In genomic region chr22:36911887-36912661, GRCh38 we compare ENCODE assay signal across 1 cellular context.
TF ChIP-seq lines count a peak whose summit lies in the region.

No MANE protein-coding gene starts in this region.

TF ChIP-seq in endothelial cell of umbilical vein, 7 proteins besides CTCF, POLR2A, EP300 and RAD21:
- TF ChIP-seq GATA2 (IDR thresholded peaks at IDR 0.05; ENCODE audit: insufficient read depth, insufficient read length, low read depth, low read length) = no peak
- no peak for TF ChIP-seq FOS (IDR thresholded peaks at IDR 0.05; ENCODE audit: borderline replicate concordance, insufficient read depth, low read length)
- no peak for TF ChIP-seq JUN (IDR thresholded peaks at IDR 0.05; ENCODE audit: borderline replicate concordance, insufficient read depth, insufficient read length, low read depth)
- TF ChIP-seq MAX (IDR thresholded peaks at IDR 0.05; ENCODE audit: insufficient read depth, insufficient read length) = no peak
- no peak for TF ChIP-seq MYC (IDR thresholded peaks at IDR 0.05; ENCODE audit: low read depth, low read length)
- no peak for TF ChIP-seq POLR2AphosphoS5 (IDR thresholded peaks at IDR 0.05; ENCODE audit: insufficient read depth, low read depth, low read length)
- TF ChIP-seq EZH2 (IDR thresholded peaks at IDR 0.05; ENCODE audit: borderline replicate concordance, low read depth, low read length, severe bottlenecking) = no peak
TF ChIP-seq in endothelial cell of umbilical vein: peak in this region for 0.
